8 cellular contexts compared by ENCODE assay signal in genomic region chr20:64062596-64063388, GRCh38.
A peak's percentile ranks its signal among the peaks of the same experiment; 100 is the strongest.
DNase-seq lines count a peak whose midpoint lies in the region; ATAC-seq and TF ChIP-seq lines count a peak whose summit lies in the region.

TSS of gene TCEA2 (plus strand) at chr20:64063198. CDS start at chr20:64063313, 115 bp downstream.

- peak within 1 kb of the TSS; percentile 68 for H3K4me3 ChIP-seq in AG09309 (ENCODE audit: control insufficient read depth, low read depth, low read length)
- H3K4me3 ChIP-seq in choroid plexus epithelial cell (ENCODE audit: low read depth, low read length), result peak within 1 kb of the TSS; percentile 79

- ATAC-seq in HG03439 (IDR thresholded peaks at IDR 0.05; ENCODE audit: unreplicated experiment), result peak; percentile 65

- DNase-seq in AG09309 (ENCODE audit: low read depth), result peak; percentile 73
- peak; percentile 93 for DNase-seq in NCI-H510A treated with DMSO at 0.1 percent for 48 hours (lab: John Stamatoyannopoulos, UW)
- DNase-seq in activated CD4-positive, alpha-beta T cell treated with anti-CD3 and anti-CD28 coated beads for 4 hours, result peak; percentile 95
- DNase-seq in choroid plexus epithelial cell (ENCODE audit: low read depth), result peak; percentile 97
- DNase-seq in stimulated activated CD4-positive, alpha-beta T cell treated with anti-CD3 and anti-CD28 coated beads, Interleukin-1b, Interleukin-23, amount 100 ng/mL, for 24 hours (ENCODE audit: low read depth in 4 of 4, low spot score in 1 of 4), result peak; percentile 85 to 95 (median 90)

- TF ChIP-seq POLR2A in GM19099 (IDR thresholded peaks at IDR 0.05; ENCODE audit: extremely low read depth, insufficient read length, low read depth), result peak; percentile 68

- H3K27me3 ChIP-seq in layer of hippocampus (ENCODE audit: control insufficient read depth, insufficient read depth, low read length), result no peaks in the 10 kb centered on the region

- TF ChIP-seq CTCF in AG09309 (IDR thresholded peaks at IDR 0.05; ENCODE audit: control insufficient read depth, insufficient read depth, low read depth, low read length, missing control alignments), result no peak
- no peak for TF ChIP-seq CTCF in choroid plexus epithelial cell (conservative IDR thresholded peaks at IDR 0.05; ENCODE audit: low read depth, low read length)

- peak within 1 kb of the TSS; percentile 91 for H3K27ac ChIP-seq in layer of hippocampus (ENCODE audit: low read depth, low read length)

Comparison
In these comparisons a context has a peak if more than half of its experiments do, and no peak if none do; other contexts are left out.
1. Peak in every context shown above with its lines: DNase-seq, ATAC-seq, H3K4me3 ChIP-seq and H3K27ac ChIP-seq.